Comparison of ENCODE assay signal across 29 cellular contexts in genomic region chr2:9795071-9795470, GRCh38.
"Had no signal": no experiment of that assay in that cellular context is flagged by ENCODE, and none has a peak within 500 bp of the region (broad histone marks: within the 10 kb centered on the region; RNA-seq: fewer than 3 reads in every experiment).

No MANE protein-coding gene starts in this region.

- ATAC-seq: activated CD4-positive, alpha-beta T cell treated with anti-CD3 and anti-CD28 coated beads for 36 hours; activated CD8-positive, alpha-beta memory T cell treated with anti-CD3 and anti-CD28 coated beads, Interleukin-2, amount 10 ng/mL, durations not matched to agents 7 days and 5 days; activated CD8-positive, alpha-beta T cell treated with anti-CD3 and anti-CD28 coated beads, Interleukin-2, amount 10 ng/mL, durations not matched to agents 7 days and 5 days; foreskin keratinocyte; heart left ventricle; left cardiac atrium; naive thymus-derived CD4-positive, alpha-beta T cell; right cardiac atrium had no signal

- H3K4me3 ChIP-seq: esophagus muscularis mucosa, heart left ventricle, neural progenitor cell, thoracic aorta, uterus had no signal

- H3K27me3 ChIP-seq: esophagus muscularis mucosa, foreskin keratinocyte, heart left ventricle, neural progenitor cell, uterus had no signal

- DNase-seq: activated CD4-positive, alpha-beta T cell treated with anti-CD3 and anti-CD28 coated beads for 36 hours; activated CD4-positive, CD25-positive, alpha-beta regulatory T cell; activated CD8-positive, alpha-beta memory T cell treated with anti-CD3 and anti-CD28 coated beads, Interleukin-2, amount 10 ng/mL, durations not matched to agents 7 days and 5 days; activated CD8-positive, alpha-beta T cell treated with anti-CD3 and anti-CD28 coated beads, Interleukin-2, amount 10 ng/mL, durations not matched to agents 7 days and 5 days; activated naive CD4-positive, alpha-beta T cell; activated T-cell treated with anti-CD3 and anti-CD28 coated beads, Interleukin-2, amount 50 U/mL, for 48 hours; anterior cingulate cortex; endodermal cell; foreskin keratinocyte; left cardiac atrium; mammary epithelial cell; naive thymus-derived CD4-positive, alpha-beta T cell; occipital lobe; stimulated activated CD4-positive, alpha-beta T cell treated with anti-CD3 and anti-CD28 coated beads, Interleukin-4, amount 100 ng/mL, for 1 hour; T-helper 1 cell; uterus had no signal

- H3K4me1 ChIP-seq: neural progenitor cell, uterus had no signal

- H3K9me3 Mint-ChIP-seq: central memory CD8-positive, alpha-beta T cell; dendritic cell treated with granulocyte-macrophage colony-stimulating factor and Interleukin-4, amounts not matched to agents 40 ng/mL and 50 ng/mL, for 4 days; endodermal cell; mesothelial cell of epicardium; neural progenitor cell; stimulated activated naive CD8-positive, alpha-beta T cell treated with anti-CD3 and anti-CD28 coated beads, Interleukin-15, Interleukin-2, amounts not matched to agents 100 ng/mL and 50 ng/mL, for 24 hours; T-helper 2 cell treated with Interferon-gamma antibody and Interleukin-4, amounts not matched to agents 5 μg/mL and 100 μg/mL, for 36 hours; type B pancreatic cell had no signal

- H3K36me3 Mint-ChIP-seq: activated naive CD8-positive, alpha-beta T cell; mesothelial cell of epicardium; naive thymus-derived CD4-positive, alpha-beta T cell; neural progenitor cell; type B pancreatic cell had no signal

- H3K27ac Mint-ChIP-seq: activated CD4-positive, alpha-beta T cell treated with anti-CD3 and anti-CD28 coated beads for 36 hours; activated CD8-positive, alpha-beta memory T cell treated with anti-CD3 and anti-CD28 coated beads, Interleukin-2, amount 10 ng/mL, durations not matched to agents 7 days and 5 days; activated CD8-positive, alpha-beta T cell treated with anti-CD3 and anti-CD28 coated beads, Interleukin-2, amount 10 ng/mL, durations not matched to agents 7 days and 5 days; activated naive CD8-positive, alpha-beta T cell; endodermal cell; mesothelial cell of epicardium; neural progenitor cell; stimulated activated naive CD8-positive, alpha-beta T cell treated with anti-CD3 and anti-CD28 coated beads, Interleukin-15, Interleukin-2, amounts not matched to agents 100 ng/mL and 50 ng/mL, for 24 hours; type B pancreatic cell had no signal

- H3K9ac ChIP-seq: neural progenitor cell had no signal

- FAIRE-seq: bronchial epithelial cell had no signal

- H3K36me3 ChIP-seq: esophagus muscularis mucosa, heart left ventricle, neural progenitor cell, thoracic aorta, uterus had no signal

- H3K9me3 ChIP-seq: esophagus muscularis mucosa, heart left ventricle, thoracic aorta, uterus had no signal

- H3K4me3 Mint-ChIP-seq: activated CD4-positive, alpha-beta T cell treated with anti-CD3 and anti-CD28 coated beads for 36 hours; activated CD8-positive, alpha-beta memory T cell treated with anti-CD3 and anti-CD28 coated beads, Interleukin-2, amount 10 ng/mL, durations not matched to agents 7 days and 5 days; activated CD8-positive, alpha-beta T cell treated with anti-CD3 and anti-CD28 coated beads, Interleukin-2, amount 10 ng/mL, durations not matched to agents 7 days and 5 days; activated naive CD8-positive, alpha-beta T cell; central memory CD8-positive, alpha-beta T cell; dendritic cell treated with granulocyte-macrophage colony-stimulating factor and Interleukin-4, amounts not matched to agents 40 ng/mL and 50 ng/mL, for 4 days; endodermal cell; mesothelial cell of epicardium; naive thymus-derived CD4-positive, alpha-beta T cell; neural progenitor cell; stimulated activated naive CD8-positive, alpha-beta T cell treated with anti-CD3 and anti-CD28 coated beads, Interleukin-15, Interleukin-2, amounts not matched to agents 100 ng/mL and 50 ng/mL, for 24 hours; T-helper 2 cell treated with Interferon-gamma antibody and Interleukin-4, amounts not matched to agents 5 μg/mL and 100 μg/mL, for 36 hours; type B pancreatic cell had no signal

- H3K27ac ChIP-seq: esophagus muscularis mucosa, foreskin keratinocyte, heart left ventricle, neural progenitor cell, thoracic aorta, uterus had no signal
